1 cellular context compared by ENCODE assay signal in genomic region chr7:49333180-49333881, GRCh38.
A peak's percentile ranks its signal among the peaks of the same experiment; 100 is the strongest.
TF ChIP-seq lines count a peak whose summit lies in the region.

No MANE protein-coding gene starts in this region.

TF ChIP-seq in GM12878, 131 proteins besides CTCF, POLR2A, EP300 and RAD21 (continued from another document):
- TF ChIP-seq E2F4 (IDR thresholded peaks at IDR 0.05; ENCODE audit: low read depth, low read length) = no peak
- TF ChIP-seq CREM (IDR thresholded peaks at IDR 0.05; ENCODE audit: low read depth) = peak; percentile 37; the same call in 1 of the 2 replicates
- TF ChIP-seq, protein P1, sequence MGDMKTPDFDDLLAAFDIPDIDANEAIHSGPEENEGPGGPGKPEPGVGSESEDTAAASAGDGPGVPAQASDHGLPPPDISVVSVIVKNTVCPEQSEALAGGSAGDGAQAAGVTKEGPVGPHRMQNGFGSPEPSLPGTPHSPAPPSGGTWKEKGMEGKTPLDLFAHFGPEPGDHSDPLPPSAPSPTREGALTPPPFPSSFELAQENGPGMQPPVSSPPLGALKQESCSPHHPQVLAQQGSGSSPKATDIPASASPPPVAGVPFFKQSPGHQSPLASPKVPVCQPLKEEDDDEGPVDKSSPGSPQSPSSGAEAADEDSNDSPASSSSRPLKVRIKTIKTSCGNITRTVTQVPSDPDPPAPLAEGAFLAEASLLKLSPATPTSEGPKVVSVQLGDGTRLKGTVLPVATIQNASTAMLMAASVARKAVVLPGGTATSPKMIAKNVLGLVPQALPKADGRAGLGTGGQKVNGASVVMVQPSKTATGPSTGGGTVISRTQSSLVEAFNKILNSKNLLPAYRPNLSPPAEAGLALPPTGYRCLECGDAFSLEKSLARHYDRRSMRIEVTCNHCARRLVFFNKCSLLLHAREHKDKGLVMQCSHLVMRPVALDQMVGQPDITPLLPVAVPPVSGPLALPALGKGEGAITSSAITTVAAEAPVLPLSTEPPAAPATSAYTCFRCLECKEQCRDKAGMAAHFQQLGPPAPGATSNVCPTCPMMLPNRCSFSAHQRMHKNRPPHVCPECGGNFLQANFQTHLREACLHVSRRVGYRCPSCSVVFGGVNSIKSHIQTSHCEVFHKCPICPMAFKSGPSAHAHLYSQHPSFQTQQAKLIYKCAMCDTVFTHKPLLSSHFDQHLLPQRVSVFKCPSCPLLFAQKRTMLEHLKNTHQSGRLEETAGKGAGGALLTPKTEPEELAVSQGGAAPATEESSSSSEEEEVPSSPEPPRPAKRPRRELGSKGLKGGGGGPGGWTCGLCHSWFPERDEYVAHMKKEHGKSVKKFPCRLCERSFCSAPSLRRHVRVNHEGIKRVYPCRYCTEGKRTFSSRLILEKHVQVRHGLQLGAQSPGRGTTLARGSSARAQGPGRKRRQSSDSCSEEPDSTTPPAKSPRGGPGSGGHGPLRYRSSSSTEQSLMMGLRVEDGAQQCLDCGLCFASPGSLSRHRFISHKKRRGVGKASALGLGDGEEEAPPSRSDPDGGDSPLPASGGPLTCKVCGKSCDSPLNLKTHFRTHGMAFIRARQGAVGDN (IDR thresholded peaks at IDR 0.05) = no peak
- TF ChIP-seq KAT2A (conservative IDR thresholded peaks at IDR 0.05; ENCODE audit: control insufficient read depth, low read depth, low read length) = no peak
- no peak for TF ChIP-seq PKNOX1 (IDR thresholded peaks at IDR 0.05)
- TF ChIP-seq CBX3 (IDR thresholded peaks at IDR 0.05; ENCODE audit: borderline replicate concordance, low read depth) = no peak
- peak; percentile 82 for TF ChIP-seq FOXM1 (IDR thresholded peaks at IDR 0.05; ENCODE audit: low read depth, low read length)
- no peak for TF ChIP-seq ATF7 (IDR thresholded peaks at IDR 0.05; ENCODE audit: low read depth)
- TF ChIP-seq CHD1 (IDR thresholded peaks at IDR 0.05; ENCODE audit: low read depth, low read length) = no peak
- TF ChIP-seq PAX5 (IDR thresholded peaks at IDR 0.05; ENCODE audit: borderline replicate concordance, low read depth, low read length) = peak; percentile 37; the same call in 1 of the 2 replicates
- 0 out of 2 replicates have a peak, but pooled peaks have one; percentile 43 for TF ChIP-seq MEF2A (IDR thresholded peaks at IDR 0.05; ENCODE audit: insufficient read depth, low read depth, low read length)
- peak; percentile 40; the same call in 1 of the 2 replicates for TF ChIP-seq PML (IDR thresholded peaks at IDR 0.05; ENCODE audit: low read length)
- TF ChIP-seq RUNX3 (IDR thresholded peaks at IDR 0.05; ENCODE audit: low read length) = peak; percentile 13; the same call in 1 of the 2 replicates
